Comparison of ENCODE assay signal across 8 cellular contexts in the genomic region with DNA sequence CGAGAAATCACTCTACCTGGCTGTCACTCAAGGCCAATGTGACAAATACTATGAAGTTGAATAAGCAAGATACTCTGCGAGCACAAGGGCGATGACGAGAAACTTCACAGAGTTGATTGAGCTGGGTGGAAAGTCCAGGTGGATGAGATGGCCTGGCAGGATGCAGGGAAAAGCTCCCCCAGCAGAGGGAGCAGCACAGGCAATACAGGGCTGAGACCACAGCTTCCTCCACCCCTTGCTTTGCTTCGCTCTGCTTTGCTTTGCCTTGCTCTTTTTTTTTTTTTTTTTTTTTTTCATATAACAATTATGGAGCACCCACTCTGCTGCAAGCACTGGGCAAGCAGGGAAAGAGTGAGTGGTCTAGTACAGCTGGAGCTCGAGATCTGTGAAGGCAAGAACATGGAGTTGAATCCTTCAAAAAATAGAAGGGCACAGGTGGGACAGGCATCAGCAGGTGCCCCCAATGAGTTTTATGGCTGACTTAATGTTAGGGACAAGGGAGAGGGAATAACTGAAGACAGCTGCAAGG.
A peak's percentile ranks its signal among the peaks of the same experiment; 100 is the strongest.
DNase-seq lines count a peak whose midpoint lies in the region; ATAC-seq and TF ChIP-seq lines count a peak whose summit lies in the region.

No MANE protein-coding gene starts in this region.

- peak overlapping the region; percentile 8 to 88 (median 51) for H3K27ac Mint-ChIP-seq in CD4-positive, CD25-positive, alpha-beta regulatory T cell

- WGBS in aorta, 2 donors: 80 to 83% methylated on average over 6 of the region's 6 CpGs

- peak; percentile 93 to 94 for ATAC-seq in CD4-positive, CD25-positive, alpha-beta regulatory T cell (ENCODE audit: low read depth in 2 of 2)
- peak; percentile 75 for ATAC-seq in HG03196 (IDR thresholded peaks at IDR 0.05; ENCODE audit: unreplicated experiment)
- ATAC-seq in aorta (ENCODE audit: low FRiP score): peak; percentile 77

- DNase-seq in CD4-positive, CD25-positive, alpha-beta regulatory T cell: peak; percentile 39 to 86 (median 65)
- DNase-seq in GM19238 (ENCODE audit: insufficient read length, low spot score) (peak; percentile 13), OCI-M1 (lab: John Stamatoyannopoulos, UW) (peak; percentile 95), fibroblast of villous mesenchyme (ENCODE audit: low read depth) (peak; percentile 73), posterior vena cava (ENCODE audit: low spot score) (peak; percentile 82), aorta (peak; percentile 71 to 78)
- DNase-seq in activated T-cell treated with anti-CD3 and anti-CD28 coated beads, Interleukin-2, amount 50 U/mL, for 48 hours: peak; percentile 77 to 81

- no peaks in the 10 kb centered on the region for H3K9me3 Mint-ChIP-seq in CD4-positive, CD25-positive, alpha-beta regulatory T cell

- H3K9me3 ChIP-seq in CD4-positive, CD25-positive, alpha-beta regulatory T cell (ENCODE audit: control insufficient read depth in 2 of 2, low read length in 2 of 2): no peaks in the 10 kb centered on the region
- no peaks in the 10 kb centered on the region for H3K9me3 ChIP-seq in aorta (ENCODE audit: control insufficient read depth, low read length)

- H3K36me3 ChIP-seq in CD4-positive, CD25-positive, alpha-beta regulatory T cell (ENCODE audit: control insufficient read depth, insufficient read depth, low read length): no peaks in the 10 kb centered on the region
- no peaks in the 10 kb centered on the region for H3K36me3 ChIP-seq in aorta (ENCODE audit: control insufficient read depth in 1 of 2, insufficient read depth in 2 of 2, low read length in 1 of 2)

- H3K4me3 ChIP-seq in CD4-positive, CD25-positive, alpha-beta regulatory T cell (ENCODE audit: low read depth, low read length): peak overlapping the region; percentile 35
- H3K4me3 ChIP-seq in fibroblast of villous mesenchyme (ENCODE audit: low read depth, low read length) (no peak overlapping the region), aorta (ENCODE audit: low read length in 2 of 2) (no peak overlapping the region)

- peaks cover 21% of the 10 kb centered on the region for H3K4me1 ChIP-seq in CD4-positive, CD25-positive, alpha-beta regulatory T cell (ENCODE audit: control insufficient read depth, insufficient read depth, low read length, poor library complexity, severe bottlenecking)
- H3K4me1 ChIP-seq in aorta (ENCODE audit: control insufficient read depth in 1 of 2, insufficient read depth in 2 of 2, low read length in 2 of 2): peaks cover 3 to 13% of the 10 kb centered on the region in 2 donors

- peaks cover 8 to 37% (median 25%) of the 10 kb centered on the region in 4 donors for H3K4me1 Mint-ChIP-seq in CD4-positive, CD25-positive, alpha-beta regulatory T cell

- H3K36me3 Mint-ChIP-seq in CD4-positive, CD25-positive, alpha-beta regulatory T cell: no peaks in the 10 kb centered on the region

- TF ChIP-seq CTCF in fibroblast of villous mesenchyme (IDR thresholded peaks at IDR 0.05; ENCODE audit: insufficient read depth, low read depth, low read length): peak; percentile 85

- H3K4me3 Mint-ChIP-seq in CD4-positive, CD25-positive, alpha-beta regulatory T cell: peak overlapping the region; percentile 29 to 63 (median 36)

- H3K27ac ChIP-seq in CD4-positive, CD25-positive, alpha-beta regulatory T cell (ENCODE audit: insufficient read depth, low read length, poor library complexity, severe bottlenecking): no peak overlapping the region
- H3K27ac ChIP-seq in aorta (ENCODE audit: low read depth in 1 of 2, low read length in 2 of 2): peak overlapping the region in 1 of 2 donors; percentile 21

- no peaks in the 10 kb centered on the region for H3K27me3 ChIP-seq in CD4-positive, CD25-positive, alpha-beta regulatory T cell (ENCODE audit: control insufficient read depth, insufficient read depth, low read length)
- no peaks in the 10 kb centered on the region for H3K27me3 ChIP-seq in aorta (ENCODE audit: control insufficient read depth in 1 of 2, insufficient read depth in 2 of 2, low read length in 1 of 2)

- intact Hi-C loops in posterior vena cava (cut with DNase I): loop anchor here in 1 of 2 donors (10.0 kb wide), 1 partner anchor 84 kb away; no protein-coding TSS in a partner anchor
- intact Hi-C loops in aorta (cut with DNase I): loop anchor here (2.0 to 10.0 kb wide), 8 partner anchors 36 to 484 kb away; partner anchors contain the start of gene ARID5B (in 1 of the 2)

- no peaks in the 10 kb centered on the region for H3K27me3 Mint-ChIP-seq in CD4-positive, CD25-positive, alpha-beta regulatory T cell

Comparison
In these comparisons a context has a peak if more than half of its experiments do, and no peak if none do; other contexts are left out.
1. DNase-seq: peak in every context shown above with its lines; median percentile 95 in OCI-M1; 82 in posterior vena cava; 79 in activated T-cell treated with anti-CD3 and anti-CD28 coated beads, Interleukin-2, amount 50 U/mL, for 48 hours; 74 in aorta; 73 in fibroblast of villous mesenchyme; 65 in CD4-positive, CD25-positive, alpha-beta regulatory T cell; 13 in GM19238.